In the genomic region with DNA sequence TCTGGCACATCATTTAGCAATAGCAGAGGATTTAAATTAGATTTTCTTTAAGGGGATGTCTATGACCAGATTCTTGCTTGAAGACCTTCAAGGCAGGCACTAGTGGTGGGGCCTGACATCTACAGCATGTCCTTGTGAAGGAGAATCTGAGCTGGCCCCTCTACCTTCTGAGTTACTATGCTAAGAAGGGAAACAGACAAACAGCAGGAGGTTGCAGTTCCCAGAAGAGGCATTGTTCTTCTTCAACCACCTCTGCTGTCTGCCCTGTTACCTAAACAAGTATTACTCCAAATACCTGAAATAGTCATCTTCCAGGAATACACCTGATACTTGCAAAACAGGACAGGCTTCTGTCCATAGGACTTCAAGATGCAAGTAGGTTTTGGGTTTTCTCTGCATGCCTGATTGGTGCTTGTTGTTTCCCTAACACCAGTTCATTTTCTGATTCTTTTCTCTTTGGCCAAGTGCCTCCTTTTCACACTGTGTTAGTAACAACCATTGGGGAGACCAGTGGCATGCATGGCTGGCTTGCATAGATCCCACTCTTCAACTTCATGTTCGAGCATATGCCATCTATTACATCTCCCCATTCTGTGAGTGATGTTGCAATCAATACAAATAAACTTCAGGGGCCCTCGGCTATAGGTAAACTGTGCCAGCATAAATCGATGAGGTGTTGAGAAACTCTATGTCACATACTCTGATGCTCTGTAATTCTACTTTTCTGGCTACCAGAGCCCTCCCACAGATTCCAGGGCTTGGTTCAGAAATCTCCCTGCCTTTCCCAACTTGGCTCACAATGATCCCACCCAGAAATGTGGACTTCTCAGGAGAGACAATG, we compare ENCODE assay signal across 23 cellular contexts.
DNase-seq lines count a peak whose midpoint lies in the region; ATAC-seq, FAIRE-seq and TF ChIP-seq lines count a peak whose summit lies in the region.
"Had no signal": no experiment of that assay in that cellular context is flagged by ENCODE, and none has a peak within 500 bp of the region (broad histone marks: within the 10 kb centered on the region; RNA-seq: fewer than 3 reads in every experiment).

No MANE protein-coding gene starts in this region.

- no peak overlapping the region for H2BK5ac ChIP-seq in mesenchymal stem cell (ENCODE audit: low read depth, low read length, poor library complexity, severe bottlenecking)

- no peak overlapping the region for H3K4ac ChIP-seq in mesenchymal stem cell (ENCODE audit: low read depth in 1 of 2, low read length in 2 of 2)

- in situ Hi-C loops in K562 (cut with MboI): no loop called here

- no peak for TF ChIP-seq POLR2A in K562 (conservative IDR thresholded peaks at IDR 0.05)

- H2BK12ac ChIP-seq in mesenchymal stem cell (ENCODE audit: low read length in 2 of 2): no peak overlapping the region

- intact Hi-C loops in K562 (cut with micrococcal nuclease): no loop called here

- no peaks in the 10 kb centered on the region for H4K20me1 ChIP-seq in K562 (replicated peaks; ENCODE audit: control insufficient read depth, insufficient read depth, low read length)

- H2AFZ ChIP-seq in K562 (ENCODE audit: low read depth, low read length): no peak overlapping the region
- no peak overlapping the region for H2AFZ ChIP-seq in mesenchymal stem cell (ENCODE audit: low read depth, low read length)

- DNase-seq in H7 (peak; percentile 3), K562 (ENCODE audit: extremely low read depth in 1 of 4, low spot score in 3 of 4) (no peak), foreskin keratinocyte (peak in 1 of 2 donors; percentile 48), mesenchymal stem cell (no peak), NCI-H510A (lab: John Stamatoyannopoulos, UW) (no peak), NCI-H2196 treated with DMSO at 0.1 percent for 48 hours (lab: John Stamatoyannopoulos, UW; ENCODE audit: unreplicated experiment) (no peak), cerebellar cortex (ENCODE audit: low spot score) (no peak)
- DNase-seq in activated CD4-positive, alpha-beta T cell treated with anti-CD3 and anti-CD28 coated beads, Interleukin-2, amount 50 U/mL, for 4 hours: no peak
- DNase-seq: CD4-positive, alpha-beta T cell; HFFc6; Karpas-422; MM.1S; NCI-H1092 treated with DMSO at 0.1 percent for 48 hours; NCI-H146; NCI-H2081; NCI-H2171 treated with DMSO at 0.1 percent for 48 hours; NCI-H748 treated with DMSO at 0.1 percent for 48 hours; NK-92 treated with Interleukin-12 subunit alpha and Interleukin-12 subunit beta, amount 100 ng/mL, for 24 hours; SHP77 had no signal

- H4K8ac ChIP-seq in mesenchymal stem cell (ENCODE audit: low read length): no peak overlapping the region

- H3K18ac ChIP-seq in mesenchymal stem cell (ENCODE audit: low read depth in 1 of 2, low read length in 2 of 2): no peak overlapping the region

- no peaks in the 10 kb centered on the region for H3K79me1 ChIP-seq in mesenchymal stem cell (replicated peaks; ENCODE audit: low read length, poor library complexity, severe bottlenecking)

- H2BK15ac ChIP-seq in mesenchymal stem cell (ENCODE audit: low read depth, poor library complexity, severe bottlenecking): peak overlapping the region; percentile 70

- no peak for FAIRE-seq in K562 (lab: Jason Lieb, UNC)
- FAIRE-seq: A549, GM12891, H54 had no signal

- H3K36me3 ChIP-seq in H7 (replicated peaks; ENCODE audit: control insufficient read depth, insufficient read depth, low read length) (no peaks in the 10 kb centered on the region), K562 (ENCODE audit: control insufficient read depth, insufficient read depth, low read length) (no peaks in the 10 kb centered on the region), mesenchymal stem cell (ENCODE audit: control insufficient read depth in 1 of 2, insufficient read depth in 2 of 2, low read depth in 1 of 2, low read length in 2 of 2) (no peaks in the 10 kb centered on the region)

- 0% methylated on average over 3 of the region's 3 CpGs for WGBS in K562 (ENCODE audit: insufficient coverage, low coverage, missing lambda C conversion rate)
- WGBS in mesenchymal stem cell: 92% methylated on average over 3 of the region's 3 CpGs

- POLR2A ChIA-PET in K562 (lab: Yijun Ruan, JAX): interaction anchor here (0.6 kb wide), 1 partner anchor 376 kb away, joined by 4 read pairs; no protein-coding TSS in a partner anchor

- no peaks in the 10 kb centered on the region for H3K9me1 ChIP-seq in K562 (ENCODE audit: control insufficient read depth, insufficient read depth, low read length)

- CTCF ChIA-PET in K562 (lab: Yijun Ruan, JAX; ENCODE audit: low intra/inter-chr PET ratio): no interaction called here

- H3K4me1 ChIP-seq in K562 (replicated peaks in 1 of 2; ENCODE audit: control insufficient read depth in 2 of 2, insufficient read depth in 2 of 2, low read length in 2 of 2) (no peaks in the 10 kb centered on the region), foreskin keratinocyte (peaks cover 30% of the 10 kb centered on the region), mesenchymal stem cell (ENCODE audit: control insufficient read depth, insufficient read depth, low read depth, low read length) (peaks cover 7% of the 10 kb centered on the region)

- ATAC-seq in K562: no peak
- ATAC-seq in foreskin keratinocyte: no peak
- ATAC-seq: A549 had no signal

- no peak for TF ChIP-seq CTCF in K562 (IDR thresholded peaks at IDR 0.05 in 2 of 3, conservative IDR thresholded peaks at IDR 0.05 in 1 of 3; ENCODE audit: insufficient read depth in 2 of 3, low read depth in 1 of 3, low read length in 3 of 3)
- no peak for TF ChIP-seq CTCF in foreskin keratinocyte (conservative IDR thresholded peaks at IDR 0.05)

- no peak overlapping the region for H2BK120ac ChIP-seq in mesenchymal stem cell (ENCODE audit: low read depth, low read length)

- no peak for TF ChIP-seq EP300 in K562 (IDR thresholded peaks at IDR 0.05; ENCODE audit: low read length)

- no TSS peak for BruUV-seq in K562 (replicated peaks; lab: Mats Ljungman, UMichigan)

- no peak overlapping the region for H3K9ac ChIP-seq in K562 (ENCODE audit: insufficient read depth in 1 of 2, low read depth in 2 of 2, low read length in 2 of 2)
- no peak overlapping the region for H3K9ac ChIP-seq in mesenchymal stem cell (ENCODE audit: low read length)

- no peak overlapping the region for H2AK5ac ChIP-seq in mesenchymal stem cell (ENCODE audit: low read length, severe bottlenecking)

- no peak overlapping the region for H3K23ac ChIP-seq in mesenchymal stem cell (ENCODE audit: low read length in 2 of 2)

- H3K4me3 ChIP-seq in H7 (ENCODE audit: insufficient read depth, low read depth, low read length): no peak overlapping the region
- H3K4me3 ChIP-seq in K562: no peak overlapping the region
- no peak overlapping the region for H3K4me3 ChIP-seq in mesenchymal stem cell (ENCODE audit: insufficient read depth in 1 of 2, low read depth in 1 of 2, low read length in 2 of 2)
- H3K4me3 ChIP-seq: A549, SK-N-MC had no signal

- H3K79me2 ChIP-seq in K562 (ENCODE audit: control insufficient read depth, insufficient read depth, low read length): no peaks in the 10 kb centered on the region

- no peak overlapping the region for H3K14ac ChIP-seq in mesenchymal stem cell (ENCODE audit: low read length in 2 of 2)

- no peaks in the 10 kb centered on the region for H3K27me3 ChIP-seq in H7 (ENCODE audit: control insufficient read depth, insufficient read depth, low read length)
- H3K27me3 ChIP-seq in K562 (ENCODE audit: control insufficient read depth in 2 of 2, insufficient read depth in 2 of 2, low read length in 2 of 2): peaks cover 0 to 3% of the 10 kb centered on the region in 2 experiments; a peak in 2 of 5 replicates
- H3K27me3 ChIP-seq in foreskin keratinocyte: no peaks in the 10 kb centered on the region
- H3K27me3 ChIP-seq in mesenchymal stem cell (ENCODE audit: control insufficient read depth in 1 of 2, insufficient read depth in 1 of 2, low read length in 2 of 2): no peaks in the 10 kb centered on the region

- no peak overlapping the region for H4K91ac ChIP-seq in mesenchymal stem cell (ENCODE audit: low read length)

- H3K27ac ChIP-seq in K562 (ENCODE audit: extremely low read depth, low read depth, low read length) (no peak overlapping the region), foreskin keratinocyte (peak overlapping the region; percentile 86), mesenchymal stem cell (ENCODE audit: low read length, poor library complexity, severe bottlenecking) (no peak overlapping the region)
- H3K27ac ChIP-seq: SK-N-MC had no signal

- no peak for TF ChIP-seq RAD21 in K562 (CRISPR knock-in tag; conservative IDR thresholded peaks at IDR 0.05 in 1 of 2, IDR thresholded peaks at IDR 0.05 in 1 of 2)

- H3K9me3 ChIP-seq in K562 (replicated peaks; ENCODE audit: control insufficient read depth, insufficient read depth, low read depth, low read length): no peaks in the 10 kb centered on the region
- no peaks in the 10 kb centered on the region for H3K9me3 ChIP-seq in mesenchymal stem cell (ENCODE audit: control insufficient read depth, low read length)
- H3K9me3 ChIP-seq: A549 had no signal

- H3K4me2 ChIP-seq in K562 (ENCODE audit: insufficient read depth, low read length) (no peak overlapping the region), mesenchymal stem cell (ENCODE audit: low read length, poor library complexity, severe bottlenecking) (no peak overlapping the region)
- H3K4me2 ChIP-seq: A549 had no signal

TF ChIP-seq in K562, 482 proteins besides CTCF, POLR2A, EP300 and RAD21:
- TF ChIP-seq CEBPB (tag; IDR thresholded peaks at IDR 0.05) (peak; percentile 37; the same call in 1 of the 2 replicates), CEBPG (CRISPR knock-in tag; IDR thresholded peaks at IDR 0.05) (no peak), CEBPG (tag; conservative IDR thresholded peaks at IDR 0.05 in 1 of 2, IDR thresholded peaks at IDR 0.05 in 1 of 2) (0 out of 4 replicates have a peak, but pooled peaks of 1 of the 2 experiments have one; percentile 23), SRSF1 (IDR thresholded peaks at IDR 0.05; ENCODE audit: low read depth, low read length) (no peak)
